8 cellular contexts compared by ENCODE assay signal in genomic region chr11:65440831-65441499, GRCh38. TPM values are rescaled to one million over a fixed set of nuclear protein-coding genes. Genes with fewer than 3 reads are reported as not detected.
DNase-seq lines count a peak whose midpoint lies in the region; ATAC-seq, FAIRE-seq and TF ChIP-seq lines count a peak whose summit lies in the region.

No MANE protein-coding gene starts in this region.

- H3K27me3 ChIP-seq in bronchial epithelial cell (ENCODE audit: control insufficient read depth, insufficient read depth, low read length) = no peaks in the 10 kb centered on the region
- no peaks in the 10 kb centered on the region for H3K27me3 ChIP-seq in osteoblast (ENCODE audit: insufficient read depth, low read length)

- ATAC-seq in GM19463 (IDR thresholded peaks at IDR 0.05; ENCODE audit: unreplicated experiment) = peak; percentile 62

- H4K20me1 ChIP-seq in osteoblast (ENCODE audit: insufficient read depth, low read length) = peaks cover 95% of the 10 kb centered on the region

- peak; percentile 21 for DNase-seq in ACHN
- peak; percentile 60 for DNase-seq in M059J (ENCODE audit: low read depth)
- DNase-seq in bronchial epithelial cell (ENCODE audit: low read depth) = peak; percentile 34
- no peak for DNase-seq in osteoblast (ENCODE audit: insufficient read length, low spot score, missing footprints)
- no peak for DNase-seq in NCI-H774 (lab: John Stamatoyannopoulos, UW)
- no peak for DNase-seq in stimulated activated CD4-positive, alpha-beta T cell treated with anti-CD3 and anti-CD28 coated beads, Interleukin-2, amount 100 ng/mL, for 24 hours
- DNase-seq in iPS-NIHi7 (ENCODE audit: extremely low spot score) = no peak

- in situ Hi-C loops in ACHN (cut with HindIII; ENCODE audit: low pct_ligation_motif_present, low pct_unique_long_range_greater_than_20kb, low sequenced_read_pairs) = no loop called here

- no peak for TF ChIP-seq CTCF in bronchial epithelial cell (IDR thresholded peaks at IDR 0.05; ENCODE audit: insufficient read depth, low read length, severe bottlenecking)
- no peak for TF ChIP-seq CTCF in osteoblast (IDR thresholded peaks at IDR 0.05; ENCODE audit: extremely low read depth, low read depth, low read length)

- peaks cover 95% of the 10 kb centered on the region for H3K79me2 ChIP-seq in osteoblast (ENCODE audit: insufficient read depth, low read length)

- H3K9me3 ChIP-seq in osteoblast (ENCODE audit: low read depth, low read length) = no peaks in the 10 kb centered on the region

- FAIRE-seq in bronchial epithelial cell (lab: Jason Lieb, UNC) = no peak

- H3K4me2 ChIP-seq in osteoblast (ENCODE audit: insufficient read depth, low read length) = peak overlapping the region; percentile 41

- H3K36me3 ChIP-seq in bronchial epithelial cell (ENCODE audit: control insufficient read depth, insufficient read depth, low read length) (peaks cover 25% of the 10 kb centered on the region), osteoblast (ENCODE audit: insufficient read depth, low read length) (peaks cover 96% of the 10 kb centered on the region)

- H3K4me3 ChIP-seq in bronchial epithelial cell (ENCODE audit: low read depth, low read length) (no peak overlapping the region), osteoblast (ENCODE audit: insufficient read depth, low read length) (peak overlapping the region; percentile 0)

- peak overlapping the region; percentile 63 for H3K27ac ChIP-seq in osteoblast (ENCODE audit: low read depth, low read length)

- H2AFZ ChIP-seq in osteoblast (ENCODE audit: low read length) = no peak overlapping the region

- peaks cover 56% of the 10 kb centered on the region for H3K4me1 ChIP-seq in osteoblast (ENCODE audit: insufficient read depth, low read length)

RNA-seq across cellular contexts. Expression of gene NEAT1, which starts 18.4 kb away (rescaled TPM):
- 3.9 and 6.5 TPM in 2 replicates for total RNA-seq in M059J (2014; rRNA removed; shearing (Covaris generic))
- total RNA-seq in bronchial epithelial cell (114 and 133 TPM in 2 replicates), osteoblast (818 and 1,122 TPM in 2 replicates)

RNA-seq across cellular contexts. Expression of gene FRMD8, which starts 54.5 kb away (rescaled TPM):
- total RNA-seq in M059J (2014; rRNA removed; shearing (Covaris generic)) = 42.6 and 43.0 TPM in 2 replicates
- total RNA-seq in bronchial epithelial cell (21.9 and 66.6 TPM in 2 replicates), osteoblast (62.2 and 78.2 TPM in 2 replicates)

RNA-seq across cellular contexts. Expression of gene MALAT1, which starts 57.9 kb away (rescaled TPM):
- total RNA-seq in M059J (2014; rRNA removed; shearing (Covaris generic)) = 370 and 608 TPM in 2 replicates
- total RNA-seq in bronchial epithelial cell = 11,095 and 16,401 TPM in 2 replicates
- 19,002 and 21,612 TPM in 2 replicates for total RNA-seq in osteoblast

RNA-seq across cellular contexts. Expression of gene SLC25A45, which starts 58.5 kb away (rescaled TPM):
- 1.1 and 2.5 TPM in 2 replicates for total RNA-seq in M059J (2014; rRNA removed; shearing (Covaris generic))
- total RNA-seq in bronchial epithelial cell (0.26 and 0.77 TPM in 2 replicates), osteoblast (4.1 and 4.3 TPM in 2 replicates)

Comparison
In these comparisons a context has a peak if more than half of its experiments do, and no peak if none do; other contexts are left out.
1. DNase-seq: peak in ACHN (single experiment), M059J (single experiment) and bronchial epithelial cell (single experiment); none in osteoblast (single experiment), NCI-H774 (single experiment), stimulated activated CD4-positive, alpha-beta T cell treated with anti-CD3 and anti-CD28 coated beads, Interleukin-2, amount 100 ng/mL, for 24 hours (0 of 2) and iPS-NIHi7 (single experiment).
2. RNA of gene NEAT1, which starts 18.4 kb away (total RNA-seq): 818 to 1,122 TPM in osteoblast and 114 to 133 TPM in bronchial epithelial cell; 3.9 to 6.5 TPM in M059J; every median in the first group is over 10 times any median in the second.
3. RNA of gene MALAT1, which starts 57.9 kb away (total RNA-seq): 19,002 to 21,612 TPM in osteoblast and 11,095 to 16,401 TPM in bronchial epithelial cell; 370 to 608 TPM in M059J; every median in the first group is over 10 times any median in the second.